Comparison of ENCODE assay signal across 7 cellular contexts in the genomic region with DNA sequence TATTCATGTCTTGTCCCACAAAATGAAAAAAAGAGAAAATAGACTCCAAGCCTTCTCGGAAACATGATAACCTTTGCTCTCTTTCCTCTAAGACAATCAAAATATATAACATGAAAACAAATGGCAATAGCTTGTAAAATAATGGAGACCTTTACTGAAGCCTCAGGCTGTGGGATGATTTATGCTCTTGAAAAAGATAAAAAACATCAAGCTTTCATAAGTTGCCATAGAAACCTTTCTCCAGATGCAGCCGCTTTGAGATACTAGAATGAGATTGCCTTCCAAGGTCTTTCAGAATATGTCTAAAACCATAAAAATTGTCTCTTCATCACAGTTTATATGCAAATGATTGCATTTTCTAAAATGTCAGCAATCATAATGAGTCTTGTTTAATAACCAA. TPM values are rescaled to one million over a fixed set of nuclear protein-coding genes. Genes with fewer than 3 reads are reported as not detected.
"Had no signal": no experiment of that assay in that cellular context is flagged by ENCODE, and none has a peak within 500 bp of the region (broad histone marks: within the 10 kb centered on the region; RNA-seq: fewer than 3 reads in every experiment).

No MANE protein-coding gene starts in this region.

- H3K27ac ChIP-seq: HL-60 had no signal

- H3K4me2 ChIP-seq: GM23338 had no signal

- ATAC-seq: GM23338, HepG2 had no signal

- H3K4me3 ChIP-seq: GM23338 had no signal

- DNase-seq: H9, HCEC 1CT, HFFc6 had no signal

- H2AFZ ChIP-seq: GM23338 had no signal

RNA-seq across cellular contexts. Expression of gene MAOB, which starts 31.6 kb away (rescaled TPM):
- polyA plus RNA-seq: IgD-negative memory B cell had no signal
